In genomic region chr17:73297934-73298861, GRCh38 we compare ENCODE assay signal across 1 cellular context.
A peak's percentile ranks its signal among the peaks of the same experiment; 100 is the strongest.
TF ChIP-seq lines count a peak whose summit lies in the region.

No MANE protein-coding gene starts in this region.

TF ChIP-seq in K562, 482 proteins besides CTCF, POLR2A, EP300 and RAD21 (continued from another document):
- TF ChIP-seq ARID1B (IDR thresholded peaks at IDR 0.05) (peak; percentile 52), HDAC8 (tag; IDR thresholded peaks at IDR 0.05) (no peak), ZNF134 (CRISPR knock-in tag; conservative IDR thresholded peaks at IDR 0.05) (peak; percentile 70), CTBP1 (IDR thresholded peaks at IDR 0.05; ENCODE audit: borderline replicate concordance) (peak; percentile 32; the same call in 1 of the 2 replicates), RBBP5 (IDR thresholded peaks at IDR 0.05; ENCODE audit: borderline replicate concordance, insufficient read depth, low read length, poor library complexity, severe bottlenecking) (peak; percentile 40), ELF2 (CRISPR knock-in tag; IDR thresholded peaks at IDR 0.05) (no peak), CBFA2T3 (IDR thresholded peaks at IDR 0.05) (peak; percentile 45; the same call in 1 of the 2 replicates), USF1 (CRISPR knock-in tag; IDR thresholded peaks at IDR 0.05) (peak; percentile 57), NRF1 (conservative IDR thresholded peaks at IDR 0.05 in 1 of 2, IDR thresholded peaks at IDR 0.05 in 1 of 2) (0 out of 4 replicates have a peak, but pooled peaks of 1 of the 2 experiments have one; percentile 13), ARHGAP35 (IDR thresholded peaks at IDR 0.05; ENCODE audit: partially characterized antibody) (no peak), GATA2 (CRISPR knock-in tag; IDR thresholded peaks at IDR 0.05) (0 out of 2 replicates have a peak, but pooled peaks have one; percentile 16), ETV1 (tag; conservative IDR thresholded peaks at IDR 0.05; ENCODE audit: low read depth) (peak; percentile 48), SMARCA4 (IDR thresholded peaks at IDR 0.05) (peak; percentile 34; the same call in 1 of the 2 replicates), KDM1A (IDR thresholded peaks at IDR 0.05) (0 out of 4 replicates have a peak, but pooled peaks of 1 of the 2 experiments have one; percentile 10), WHSC1 (IDR thresholded peaks at IDR 0.05; ENCODE audit: low read length) (no peak), TFAP4 (CRISPR knock-in tag; IDR thresholded peaks at IDR 0.05; ENCODE audit: borderline replicate concordance) (peak; percentile 92), MCM7 (IDR thresholded peaks at IDR 0.05) (no peak), RFX1 (IDR thresholded peaks at IDR 0.05) (no peak), ATF3 (IDR thresholded peaks at IDR 0.05) (peak; percentile 46; the same call in 1 of the 2 replicates), ATF3 (CRISPR knock-in tag; conservative IDR thresholded peaks at IDR 0.05) (no peak), DACH1 (IDR thresholded peaks at IDR 0.05; ENCODE audit: partially characterized antibody) (peak; percentile 38), U2AF1 (optimal IDR thresholded peaks at IDR 0.05; ENCODE audit: low read depth, low read length) (no peak), NCOR1 (IDR thresholded peaks at IDR 0.05) (peak; percentile 26; the same call in 1 of the 2 replicates), HMG20B (CRISPR knock-in tag; IDR thresholded peaks at IDR 0.05) (no peak)
TF ChIP-seq in K562: peak in this region for 21.
